In the genomic region with DNA sequence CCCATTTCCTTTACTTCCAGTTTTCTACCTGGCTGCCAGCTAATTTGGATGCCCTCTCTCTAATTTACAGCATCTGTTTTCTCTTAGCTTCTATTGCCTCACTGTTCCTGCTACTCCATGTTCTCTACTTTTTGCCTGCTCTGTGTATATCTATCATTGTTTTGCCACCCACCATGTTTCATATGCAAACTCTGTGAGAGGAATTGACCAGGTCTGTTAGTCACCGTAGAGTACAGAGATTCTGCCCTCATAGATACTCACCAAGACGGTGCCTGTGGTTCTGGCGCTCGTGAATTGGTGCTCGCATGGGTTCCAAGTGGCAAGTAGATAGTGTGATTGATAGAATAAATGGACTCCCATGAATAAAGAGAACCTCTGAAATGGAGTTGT, we compare ENCODE assay signal across 15 cellular contexts.
DNase-seq lines count a peak whose midpoint lies in the region; ATAC-seq and TF ChIP-seq lines count a peak whose summit lies in the region.
"Had no signal": no experiment of that assay in that cellular context is flagged by ENCODE, and none has a peak within 500 bp of the region (broad histone marks: within the 10 kb centered on the region; RNA-seq: fewer than 3 reads in every experiment).

No MANE protein-coding gene starts in this region.

- H2AFZ ChIP-seq in GM23338: peak overlapping the region; percentile 33; the same call in 1 of the 2 replicates

- H3K4me2 ChIP-seq in GM23338: no peak overlapping the region

- H3K4me3 ChIP-seq in GM23338: no peak overlapping the region
- H3K4me3 ChIP-seq: adrenal gland, SK-N-MC had no signal

- peaks cover 2% of the 10 kb centered on the region for H3K27me3 Mint-ChIP-seq in GM23338 (ENCODE audit: insufficient read depth, low read depth, poor library complexity)
- H3K27me3 Mint-ChIP-seq in memory B cell: no peaks in the 10 kb centered on the region
- H3K27me3 Mint-ChIP-seq in progenitor cell of endocrine pancreas: no peaks in the 10 kb centered on the region
- H3K27me3 Mint-ChIP-seq: CD4-positive, alpha-beta memory T cell had no signal

- H3F3A ChIP-seq in GM23338 (replicated peaks; ENCODE audit: low read depth): no peaks in the 10 kb centered on the region

- H3K36me3 ChIP-seq in GM23338 (ENCODE audit: insufficient read depth): no peaks in the 10 kb centered on the region
- H3K36me3 ChIP-seq: adrenal gland had no signal

- no peaks in the 10 kb centered on the region for H4K20me1 ChIP-seq in GM23338 (replicated peaks; ENCODE audit: insufficient read depth)

- H3K9me3 Mint-ChIP-seq in GM23338: peaks cover 92% of the 10 kb centered on the region
- peaks cover 1% of the 10 kb centered on the region for H3K9me3 Mint-ChIP-seq in memory B cell
- no peaks in the 10 kb centered on the region for H3K9me3 Mint-ChIP-seq in progenitor cell of endocrine pancreas (ENCODE audit: low read depth)

- TF ChIP-seq CTCF in GM23338 (conservative IDR thresholded peaks at IDR 0.05; ENCODE audit: low read depth in 2 of 2) (no peak), omental fat pad (IDR thresholded peaks at IDR 0.05) (no peak), progenitor cell of endocrine pancreas (IDR thresholded peaks at IDR 0.05; ENCODE audit: unreplicated experiment) (no peak)

- H3K4me1 Mint-ChIP-seq in GM23338: no peaks in the 10 kb centered on the region
- H3K4me1 Mint-ChIP-seq in memory B cell: peaks cover 19% of the 10 kb centered on the region
- H3K4me1 Mint-ChIP-seq in progenitor cell of endocrine pancreas (ENCODE audit: low read depth): no peaks in the 10 kb centered on the region
- H3K4me1 Mint-ChIP-seq: CD4-positive, alpha-beta memory T cell; WTC11 had no signal

- peak; percentile 29 for ATAC-seq in GM19043 (IDR thresholded peaks at IDR 0.05; ENCODE audit: low read depth, unreplicated experiment)
- ATAC-seq in GM23338: no peak
- ATAC-seq in HG03108 (IDR thresholded peaks at IDR 0.05; ENCODE audit: unreplicated experiment): peak; percentile 28
- ATAC-seq in memory B cell (ENCODE audit: low read depth): peak; percentile 27
- ATAC-seq in omental fat pad (ENCODE audit: low FRiP score): no peak
- ATAC-seq: WTC11 had no signal

- H3K4me3 Mint-ChIP-seq in GM23338 (no peak overlapping the region), memory B cell (peak overlapping the region; percentile 81), progenitor cell of endocrine pancreas (ENCODE audit: low read depth) (no peak overlapping the region)
- H3K4me3 Mint-ChIP-seq: CD4-positive, alpha-beta memory T cell; WTC11 had no signal

- H3K27ac Mint-ChIP-seq in GM23338 (no peak overlapping the region), memory B cell (peak overlapping the region; percentile 83), progenitor cell of endocrine pancreas (no peak overlapping the region)
- H3K27ac Mint-ChIP-seq: CD4-positive, alpha-beta memory T cell; WTC11 had no signal

- no peaks in the 10 kb centered on the region for H3K79me2 ChIP-seq in GM23338 (replicated peaks; ENCODE audit: insufficient read depth)

- H3K9me2 ChIP-seq in GM23338 (ENCODE audit: insufficient read depth): peaks cover 7% of the 10 kb centered on the region; the same call in 1 of the 2 replicates

- H3K36me3 Mint-ChIP-seq in GM23338 (ENCODE audit: low read depth) (peaks cover 30% of the 10 kb centered on the region; the same call in 2 of the 3 replicates), memory B cell (no peaks in the 10 kb centered on the region), progenitor cell of endocrine pancreas (ENCODE audit: insufficient read depth) (no peaks in the 10 kb centered on the region)
- H3K36me3 Mint-ChIP-seq: CD4-positive, alpha-beta memory T cell had no signal

- TF ChIP-seq POLR2A in erythroblast (IDR thresholded peaks at IDR 0.05; ENCODE audit: low read length): no peak

- no peaks in the 10 kb centered on the region; the same call in 1 of the 2 replicates for H3K4me1 ChIP-seq in GM23338 (ENCODE audit: insufficient read depth)
- H3K4me1 ChIP-seq: adrenal gland had no signal

- H3K27ac ChIP-seq in GM23338 (ENCODE audit: low read depth): no peak overlapping the region
- H3K27ac ChIP-seq: adrenal gland, SK-N-MC had no signal

- DNase-seq in GM23338 (ENCODE audit: low spot score) (no peak), memory B cell (ENCODE audit: low spot score in 2 of 2) (no peak), omental fat pad (ENCODE audit: low spot score) (no peak), progenitor cell of endocrine pancreas (ENCODE audit: low spot score, unreplicated experiment) (no peak), UCSD-AML1 (lab: John Stamatoyannopoulos, UW; ENCODE audit: unreplicated experiment) (no peak), erythroblast (lab: John Stamatoyannopoulos, UW) (no peak)
- DNase-seq: activated T-cell treated with anti-CD3 and anti-CD28 coated beads for 4 hours; CD4-positive, alpha-beta memory T cell; mammary epithelial cell; NCI-H1436 had no signal

- no peaks in the 10 kb centered on the region for H3K27me3 ChIP-seq in GM23338 (ENCODE audit: insufficient read depth)
- H3K27me3 ChIP-seq: adrenal gland had no signal

TF ChIP-seq in GM23338, 12 proteins besides CTCF, POLR2A, EP300 and RAD21 (continues in another document):
- TF ChIP-seq CREB1 (CRISPR knock-in tag; IDR thresholded peaks at IDR 0.05; ENCODE audit: low read depth) (no peak), ZNF331 (CRISPR knock-in tag; IDR thresholded peaks at IDR 0.05; ENCODE audit: low read depth) (no peak), STAT1 (IDR thresholded peaks at IDR 0.05; ENCODE audit: unreplicated experiment) (no peak), EZH2phosphoT487 (IDR thresholded peaks at IDR 0.05; ENCODE audit: unreplicated experiment) (no peak), ZNF114 (CRISPR knock-in tag; IDR thresholded peaks at IDR 0.05) (no peak), POLR2AphosphoS5 (IDR thresholded peaks at IDR 0.05; ENCODE audit: low read depth) (no peak), NANOG (IDR thresholded peaks at IDR 0.05; ENCODE audit: borderline replicate concordance) (no peak), JUNB (IDR thresholded peaks at IDR 0.05; ENCODE audit: unreplicated experiment) (no peak)
- TF ChIP-seq, protein P1, sequence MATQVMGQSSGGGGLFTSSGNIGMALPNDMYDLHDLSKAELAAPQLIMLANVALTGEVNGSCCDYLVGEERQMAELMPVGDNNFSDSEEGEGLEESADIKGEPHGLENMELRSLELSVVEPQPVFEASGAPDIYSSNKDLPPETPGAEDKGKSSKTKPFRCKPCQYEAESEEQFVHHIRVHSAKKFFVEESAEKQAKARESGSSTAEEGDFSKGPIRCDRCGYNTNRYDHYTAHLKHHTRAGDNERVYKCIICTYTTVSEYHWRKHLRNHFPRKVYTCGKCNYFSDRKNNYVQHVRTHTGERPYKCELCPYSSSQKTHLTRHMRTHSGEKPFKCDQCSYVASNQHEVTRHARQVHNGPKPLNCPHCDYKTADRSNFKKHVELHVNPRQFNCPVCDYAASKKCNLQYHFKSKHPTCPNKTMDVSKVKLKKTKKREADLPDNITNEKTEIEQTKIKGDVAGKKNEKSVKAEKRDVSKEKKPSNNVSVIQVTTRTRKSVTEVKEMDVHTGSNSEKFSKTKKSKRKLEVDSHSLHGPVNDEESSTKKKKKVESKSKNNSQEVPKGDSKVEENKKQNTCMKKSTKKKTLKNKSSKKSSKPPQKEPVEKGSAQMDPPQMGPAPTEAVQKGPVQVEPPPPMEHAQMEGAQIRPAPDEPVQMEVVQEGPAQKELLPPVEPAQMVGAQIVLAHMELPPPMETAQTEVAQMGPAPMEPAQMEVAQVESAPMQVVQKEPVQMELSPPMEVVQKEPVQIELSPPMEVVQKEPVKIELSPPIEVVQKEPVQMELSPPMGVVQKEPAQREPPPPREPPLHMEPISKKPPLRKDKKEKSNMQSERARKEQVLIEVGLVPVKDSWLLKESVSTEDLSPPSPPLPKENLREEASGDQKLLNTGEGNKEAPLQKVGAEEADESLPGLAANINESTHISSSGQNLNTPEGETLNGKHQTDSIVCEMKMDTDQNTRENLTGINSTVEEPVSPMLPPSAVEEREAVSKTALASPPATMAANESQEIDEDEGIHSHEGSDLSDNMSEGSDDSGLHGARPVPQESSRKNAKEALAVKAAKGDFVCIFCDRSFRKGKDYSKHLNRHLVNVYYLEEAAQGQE (IDR thresholded peaks at IDR 0.05; ENCODE audit: unreplicated experiment): no peak
- TF ChIP-seq, protein P2, sequence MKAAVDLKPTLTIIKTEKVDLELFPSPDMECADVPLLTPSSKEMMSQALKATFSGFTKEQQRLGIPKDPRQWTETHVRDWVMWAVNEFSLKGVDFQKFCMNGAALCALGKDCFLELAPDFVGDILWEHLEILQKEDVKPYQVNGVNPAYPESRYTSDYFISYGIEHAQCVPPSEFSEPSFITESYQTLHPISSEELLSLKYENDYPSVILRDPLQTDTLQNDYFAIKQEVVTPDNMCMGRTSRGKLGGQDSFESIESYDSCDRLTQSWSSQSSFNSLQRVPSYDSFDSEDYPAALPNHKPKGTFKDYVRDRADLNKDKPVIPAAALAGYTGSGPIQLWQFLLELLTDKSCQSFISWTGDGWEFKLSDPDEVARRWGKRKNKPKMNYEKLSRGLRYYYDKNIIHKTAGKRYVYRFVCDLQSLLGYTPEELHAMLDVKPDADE (IDR thresholded peaks at IDR 0.05): no peak

Comparison
In these comparisons a context has a peak if more than half of its experiments do, and no peak if none do; other contexts are left out.
1. ATAC-seq: peak in GM19043 (single experiment), HG03108 (single experiment) and memory B cell (single experiment); none in GM23338 (single experiment) and omental fat pad (single experiment).